ENCODE assay signal across 11 cellular contexts in genomic region chr12:116346751-116347150, GRCh38.
DNase-seq lines count a peak whose midpoint lies in the region; FAIRE-seq and TF ChIP-seq lines count a peak whose summit lies in the region.
"Had no signal": no experiment of that assay in that cellular context is flagged by ENCODE, and none has a peak within 500 bp of the region (broad histone marks: within the 10 kb centered on the region; RNA-seq: fewer than 3 reads in every experiment).

No MANE protein-coding gene starts in this region.

- peak overlapping the region; percentile 52 for H3K4me2 ChIP-seq in endothelial cell of umbilical vein (ENCODE audit: insufficient read depth, low read length)

- H3K9me3 ChIP-seq in endothelial cell of umbilical vein (replicated peaks; ENCODE audit: control insufficient read depth, insufficient read depth, low read length) = no peaks in the 10 kb centered on the region

- H3K27me3 Mint-ChIP-seq in nephron progenitor cell (ENCODE audit: low read depth, poor library complexity) = peaks cover 2% of the 10 kb centered on the region

- peaks cover 35% of the 10 kb centered on the region for H3K4me1 Mint-ChIP-seq in nephron progenitor cell

- TF ChIP-seq CTCF in endothelial cell of umbilical vein (IDR thresholded peaks at IDR 0.05; ENCODE audit: extremely low read depth in 1 of 2, insufficient read depth in 1 of 2, low read depth in 1 of 2, low read length in 2 of 2) (no peak), nephron progenitor cell (IDR thresholded peaks at IDR 0.05) (no peak)

- no TSS peak for BruUV-seq in endothelial cell of umbilical vein (replicated peaks; lab: Mats Ljungman, UMichigan)

- H3K9ac ChIP-seq in endothelial cell of umbilical vein (replicated peaks; ENCODE audit: extremely low read depth, insufficient read depth, low read length) = no peak overlapping the region

- dilution Hi-C loops in endothelial cell of umbilical vein (cut with MboI; ENCODE audit: extremely low pct_ligation_motif_present, low sequenced_read_pairs) = no loop called here

- peak overlapping the region; percentile 26 for H3K27ac Mint-ChIP-seq in nephron progenitor cell

- H3K4me3 ChIP-seq in endothelial cell of umbilical vein (replicated peaks in 1 of 3; ENCODE audit: insufficient read depth in 1 of 3, low read depth in 1 of 3, low read length in 3 of 3) = no peak overlapping the region

- CTCF ChIA-PET in endothelial cell of umbilical vein (lab: Charles Lee) = interaction anchor here (0.6 to 1.6 kb wide), 16 partner anchors 8 to 254 kb away, joined by 3 to 6 read pairs (median 3); no protein-coding TSS in a partner anchor

- H2AFZ ChIP-seq in endothelial cell of umbilical vein (ENCODE audit: low read depth, low read length) = no peak overlapping the region

- peak; percentile 84 for FAIRE-seq in endothelial cell of umbilical vein (lab: Jason Lieb, UNC)

- DNase-seq in AG20443 (ENCODE audit: low spot score) (peak; percentile 87), NCI-H446 treated with DMSO at 0.1 percent for 48 hours (lab: John Stamatoyannopoulos, UW) (peak; percentile 85), endothelial cell of umbilical vein (ENCODE audit: low read depth, low spot score) (peak; percentile 88), nephron progenitor cell (no peak), NOMO-1 treated with dmso at 0.1 percent for 144 hours (lab: John Stamatoyannopoulos, UW; ENCODE audit: unreplicated experiment) (no peak), NCI-H345 (lab: John Stamatoyannopoulos, UW) (no peak), ecto neural progenitor cell (ENCODE audit: low spot score) (no peak), iPS-NIHi7 (ENCODE audit: extremely low spot score) (no peak)
- DNase-seq: activated T-cell treated with anti-CD3 and anti-CD28 coated beads, Interleukin-2, amount 50 U/mL, for 48 hours; DMS79; NCI-H146 had no signal

- no peaks in the 10 kb centered on the region for H3K79me2 ChIP-seq in endothelial cell of umbilical vein (ENCODE audit: control insufficient read depth, insufficient read depth, low read length)

- intact Hi-C loops in endothelial cell of umbilical vein (cut with micrococcal nuclease) = loop anchor here (1.0 kb wide), 1 partner anchor 109 kb away; no protein-coding TSS in a partner anchor

- peaks cover 9% of the 10 kb centered on the region for H3K36me3 Mint-ChIP-seq in nephron progenitor cell (ENCODE audit: low read depth)

- no peak overlapping the region for H3K27ac ChIP-seq in endothelial cell of umbilical vein (ENCODE audit: insufficient read depth, low read depth, low read length)

- H3K4me3 Mint-ChIP-seq in nephron progenitor cell = no peak overlapping the region

- no peaks in the 10 kb centered on the region for H3K36me3 ChIP-seq in endothelial cell of umbilical vein (ENCODE audit: control insufficient read depth in 2 of 2, extremely low read depth in 1 of 2, insufficient read depth in 2 of 2, low read length in 2 of 2)

- no peaks in the 10 kb centered on the region for H3K9me1 ChIP-seq in endothelial cell of umbilical vein (replicated peaks; ENCODE audit: control insufficient read depth, extremely low read depth, insufficient read depth, low read length)

- peaks cover 11% of the 10 kb centered on the region for H3K4me1 ChIP-seq in endothelial cell of umbilical vein (ENCODE audit: control insufficient read depth, extremely low read depth, insufficient read depth, low read length)

- POLR2A ChIA-PET in endothelial cell of umbilical vein (lab: Charles Lee) = no interaction called here

- TF ChIP-seq POLR2A in endothelial cell of umbilical vein (IDR thresholded peaks at IDR 0.05; ENCODE audit: low read depth, low read length) = no peak

- peaks cover 21% of the 10 kb centered on the region for H3K9me3 Mint-ChIP-seq in nephron progenitor cell

- no peaks in the 10 kb centered on the region for H4K20me1 ChIP-seq in endothelial cell of umbilical vein (replicated peaks; ENCODE audit: control insufficient read depth, extremely low read depth, insufficient read depth, low read length)

- no peaks in the 10 kb centered on the region for H3K27me3 ChIP-seq in endothelial cell of umbilical vein (ENCODE audit: control insufficient read depth in 2 of 2, insufficient read depth in 2 of 2, low read length in 2 of 2)

TF ChIP-seq in endothelial cell of umbilical vein, 7 proteins besides CTCF, POLR2A, EP300 and RAD21:
- TF ChIP-seq JUN (IDR thresholded peaks at IDR 0.05; ENCODE audit: borderline replicate concordance, insufficient read depth, insufficient read length, low read depth) = peak; percentile 66
- TF ChIP-seq GATA2 (IDR thresholded peaks at IDR 0.05; ENCODE audit: insufficient read depth, insufficient read length, low read depth, low read length) = no peak
- no peak for TF ChIP-seq POLR2AphosphoS5 (IDR thresholded peaks at IDR 0.05; ENCODE audit: insufficient read depth, low read depth, low read length)
- TF ChIP-seq FOS (IDR thresholded peaks at IDR 0.05; ENCODE audit: borderline replicate concordance, insufficient read depth, low read length) = peak; percentile 93
- no peak for TF ChIP-seq MAX (IDR thresholded peaks at IDR 0.05; ENCODE audit: insufficient read depth, insufficient read length)
- TF ChIP-seq MYC (IDR thresholded peaks at IDR 0.05; ENCODE audit: low read depth, low read length) = no peak
- TF ChIP-seq EZH2 (IDR thresholded peaks at IDR 0.05; ENCODE audit: borderline replicate concordance, low read depth, low read length, severe bottlenecking) = no peak

Comparison
In these comparisons a context has a peak if more than half of its experiments do, and no peak if none do; other contexts are left out.
1. DNase-seq: peak in AG20443 (single experiment), NCI-H446 treated with DMSO at 0.1 percent for 48 hours (single experiment) and endothelial cell of umbilical vein (single experiment); none in nephron progenitor cell (single experiment), NOMO-1 treated with dmso at 0.1 percent for 144 hours (single experiment), NCI-H345 (single experiment), ecto neural progenitor cell (single experiment) and iPS-NIHi7 (single experiment).